Comparison of ENCODE assay signal across 25 cellular contexts in the genomic region with DNA sequence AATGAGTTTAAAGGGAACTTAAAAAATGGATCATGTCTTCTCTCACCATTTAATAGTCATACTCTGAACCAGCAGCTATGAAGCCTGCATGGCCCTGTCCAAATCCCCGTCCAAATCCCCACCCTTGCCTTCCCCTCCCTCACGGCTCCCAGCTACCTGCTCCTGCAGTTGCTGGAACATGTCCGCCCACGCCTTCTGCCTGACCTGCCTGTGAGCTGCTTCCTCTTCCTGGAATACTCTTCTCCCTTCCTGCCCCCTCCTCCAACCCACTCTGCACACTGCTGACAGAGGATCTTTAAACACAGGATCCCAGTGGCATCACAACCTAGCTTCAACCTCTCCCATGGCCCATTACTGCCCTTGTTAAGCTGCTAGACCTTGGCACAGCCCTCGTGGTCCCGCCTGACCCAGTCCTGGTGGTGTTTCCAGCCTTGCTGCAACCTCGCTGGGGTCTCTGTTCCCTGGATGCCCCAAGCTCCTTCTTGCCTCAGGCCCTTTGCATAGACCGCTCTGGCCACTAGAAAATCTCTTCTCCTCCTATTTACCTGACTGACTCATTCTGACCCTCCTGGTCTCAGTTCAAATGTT.
DNase-seq lines count a peak whose midpoint lies in the region; ATAC-seq and TF ChIP-seq lines count a peak whose summit lies in the region.
"Had no signal": no experiment of that assay in that cellular context is flagged by ENCODE, and none has a peak within 500 bp of the region (broad histone marks: within the 10 kb centered on the region; RNA-seq: fewer than 3 reads in every experiment).

No MANE protein-coding gene starts in this region.

- no peak overlapping the region for H3K4me3 ChIP-seq in WERI-Rb-1 (ENCODE audit: low read depth, low read length)
- H3K4me3 ChIP-seq: tibial artery had no signal

- no peaks in the 10 kb centered on the region for H3K4me1 ChIP-seq in foreskin keratinocyte
- H3K4me1 ChIP-seq: tibial artery had no signal

- H3K9me3 ChIP-seq in WERI-Rb-1 (ENCODE audit: severe bottlenecking): no peaks in the 10 kb centered on the region
- H3K9me3 ChIP-seq: tibial artery had no signal

- no peaks in the 10 kb centered on the region for H3K9me3 Mint-ChIP-seq in activated CD4-positive, alpha-beta T cell treated with anti-CD3 and anti-CD28 coated beads for 36 hours (ENCODE audit: low read depth)
- no peaks in the 10 kb centered on the region for H3K9me3 Mint-ChIP-seq in stimulated activated effector memory CD8-positive, alpha-beta T cell treated with anti-CD3 and anti-CD28 coated beads, Interleukin-12 subunit alpha, Interleukin-12 subunit beta, amount 100 ng/mL, for 72 hours
- H3K9me3 Mint-ChIP-seq: activated T-helper 1 cell treated with anti-CD3 and anti-CD28 coated beads, Interleukin-12 subunit alpha, Interleukin-12 subunit beta, Interleukin-2, Interleukin-4 antibody, amounts not matched to agents 30 ng/mL and 10 ng/mL and 1 ng/mL, durations not matched to agents 14 hours and 24 hours and 36 hours; CD4-positive, CD25-positive, alpha-beta regulatory T cell had no signal

- H3K27me3 Mint-ChIP-seq in activated CD4-positive, alpha-beta T cell treated with anti-CD3 and anti-CD28 coated beads for 36 hours: peaks cover 22% of the 10 kb centered on the region

- H3K36me3 Mint-ChIP-seq in activated CD4-positive, alpha-beta T cell treated with anti-CD3 and anti-CD28 coated beads for 36 hours (ENCODE audit: low read depth): no peaks in the 10 kb centered on the region
- no peaks in the 10 kb centered on the region for H3K36me3 Mint-ChIP-seq in stimulated activated effector memory CD8-positive, alpha-beta T cell treated with anti-CD3 and anti-CD28 coated beads, Interleukin-12 subunit alpha, Interleukin-12 subunit beta, amount 100 ng/mL, for 72 hours
- H3K36me3 Mint-ChIP-seq: CD4-positive, CD25-positive, alpha-beta regulatory T cell had no signal

- TF ChIP-seq CTCF in WERI-Rb-1 (IDR thresholded peaks at IDR 0.05; ENCODE audit: low read depth, low read length) (no peak), foreskin keratinocyte (conservative IDR thresholded peaks at IDR 0.05) (no peak)

- no peak for ATAC-seq in activated CD4-positive, alpha-beta T cell treated with anti-CD3 and anti-CD28 coated beads for 36 hours
- ATAC-seq in foreskin keratinocyte: peak; percentile 16
- ATAC-seq in stimulated activated effector memory CD8-positive, alpha-beta T cell treated with anti-CD3 and anti-CD28 coated beads, Interleukin-12 subunit alpha, Interleukin-12 subunit beta, amount 100 ng/mL, for 72 hours: no peak
- ATAC-seq: left lobe of liver, Panc1 had no signal

- no peak overlapping the region for H3K27ac Mint-ChIP-seq in activated CD4-positive, alpha-beta T cell treated with anti-CD3 and anti-CD28 coated beads for 36 hours
- H3K27ac Mint-ChIP-seq in stimulated activated effector memory CD8-positive, alpha-beta T cell treated with anti-CD3 and anti-CD28 coated beads, Interleukin-12 subunit alpha, Interleukin-12 subunit beta, amount 100 ng/mL, for 72 hours: no peak overlapping the region
- H3K27ac Mint-ChIP-seq: activated T-helper 1 cell treated with anti-CD3 and anti-CD28 coated beads, Interleukin-12 subunit alpha, Interleukin-12 subunit beta, Interleukin-2, Interleukin-4 antibody, amounts not matched to agents 30 ng/mL and 10 ng/mL and 1 ng/mL, durations not matched to agents 14 hours and 24 hours and 36 hours; CD4-positive, CD25-positive, alpha-beta regulatory T cell had no signal

- H3K4me1 Mint-ChIP-seq in activated CD4-positive, alpha-beta T cell treated with anti-CD3 and anti-CD28 coated beads for 36 hours: peaks cover 5% of the 10 kb centered on the region
- H3K4me1 Mint-ChIP-seq in stimulated activated effector memory CD8-positive, alpha-beta T cell treated with anti-CD3 and anti-CD28 coated beads, Interleukin-12 subunit alpha, Interleukin-12 subunit beta, amount 100 ng/mL, for 72 hours: no peaks in the 10 kb centered on the region

- CTCF ChIA-PET in activated CD4-positive, alpha-beta T cell treated with anti-CD3 and anti-CD28 coated beads for 36 hours (lab: Charles Lee): interaction anchor here (0.7 kb wide), 1 partner anchor 174 kb away, joined by 5 read pairs; no protein-coding TSS in a partner anchor

- intact Hi-C loops in activated CD4-positive, alpha-beta T cell treated with anti-CD3 and anti-CD28 coated beads for 36 hours (cut with DNase I, micrococcal nuclease): no loop called here

- POLR2A ChIA-PET in activated CD4-positive, alpha-beta T cell treated with anti-CD3 and anti-CD28 coated beads for 36 hours (lab: Charles Lee): no interaction called here

- no peak overlapping the region for H3K4me3 Mint-ChIP-seq in activated CD4-positive, alpha-beta T cell treated with anti-CD3 and anti-CD28 coated beads for 36 hours
- H3K4me3 Mint-ChIP-seq in stimulated activated effector memory CD8-positive, alpha-beta T cell treated with anti-CD3 and anti-CD28 coated beads, Interleukin-12 subunit alpha, Interleukin-12 subunit beta, amount 100 ng/mL, for 72 hours: no peak overlapping the region
- H3K4me3 Mint-ChIP-seq: activated T-helper 1 cell treated with anti-CD3 and anti-CD28 coated beads, Interleukin-12 subunit alpha, Interleukin-12 subunit beta, Interleukin-2, Interleukin-4 antibody, amounts not matched to agents 30 ng/mL and 10 ng/mL and 1 ng/mL, durations not matched to agents 14 hours and 24 hours and 36 hours; CD4-positive, CD25-positive, alpha-beta regulatory T cell had no signal

- peak overlapping the region; percentile 20; the same call in 1 of the 2 replicates for H3K27ac ChIP-seq in WERI-Rb-1
- H3K27ac ChIP-seq in foreskin keratinocyte: no peak overlapping the region
- H3K27ac ChIP-seq: brain microvascular endothelial cell, tibial artery had no signal

- H3K36me3 ChIP-seq in WERI-Rb-1: no peaks in the 10 kb centered on the region
- H3K36me3 ChIP-seq: brain microvascular endothelial cell, tibial artery had no signal

- H3K27me3 ChIP-seq in WERI-Rb-1 (ENCODE audit: insufficient read depth, low read depth, severe bottlenecking) (no peaks in the 10 kb centered on the region), foreskin keratinocyte (peaks cover 8% of the 10 kb centered on the region)
- H3K27me3 ChIP-seq: brain microvascular endothelial cell had no signal

- peak; percentile 12 for DNase-seq in activated CD4-positive, alpha-beta T cell treated with anti-CD3 and anti-CD28 coated beads for 36 hours
- no peak for DNase-seq in activated CD4-positive, alpha-beta T cell treated with anti-CD3 and anti-CD28 coated beads for 1 hour
- peak; percentile 34 for DNase-seq in WERI-Rb-1
- peak in 1 of 2 donors; percentile 26 for DNase-seq in foreskin keratinocyte
- peak; percentile 14 for DNase-seq in stimulated activated CD8-positive, alpha-beta memory T cell treated with anti-CD3 and anti-CD28 coated beads, Interleukin-4, amount 100 ng/mL, for 48 hours
- DNase-seq in pons (ENCODE audit: low spot score): no peak
- no peak for DNase-seq in stimulated activated effector memory CD8-positive, alpha-beta T cell treated with anti-CD3 and anti-CD28 coated beads, Interleukin-12 subunit alpha, Interleukin-12 subunit beta, amount 100 ng/mL, for 72 hours (ENCODE audit: low spot score in 2 of 2)
- no peak for DNase-seq in NCI-H1436 treated with DMSO at 0.1 percent for 48 hours (lab: John Stamatoyannopoulos, UW)
- DNase-seq: 8988T; activated CD4-positive, alpha-beta T cell treated with anti-CD3 and anti-CD28 coated beads, Interleukin-2, amount 50 U/mL, for 1 hour; activated naive CD4-positive, alpha-beta T cell treated with anti-CD3 and anti-CD28 coated beads, Interleukin-2, amount 50 U/mL, for 16 hours; amniotic stem cell; brain microvascular endothelial cell; CD4-positive, CD25-positive, alpha-beta regulatory T cell; foreskin fibroblast; H7; mesenchymal stem cell; NCI-H1092; NCI-H187; NCI-H526; SHP77; tibial artery had no signal

Comparison
In these comparisons a context has a peak if more than half of its experiments do, and no peak if none do; other contexts are left out.
1. DNase-seq: peak in activated CD4-positive, alpha-beta T cell treated with anti-CD3 and anti-CD28 coated beads for 36 hours (single experiment), WERI-Rb-1 (single experiment) and stimulated activated CD8-positive, alpha-beta memory T cell treated with anti-CD3 and anti-CD28 coated beads, Interleukin-4, amount 100 ng/mL, for 48 hours (single experiment); none in activated CD4-positive, alpha-beta T cell treated with anti-CD3 and anti-CD28 coated beads for 1 hour (single experiment), pons (single experiment), stimulated activated effector memory CD8-positive, alpha-beta T cell treated with anti-CD3 and anti-CD28 coated beads, Interleukin-12 subunit alpha, Interleukin-12 subunit beta, amount 100 ng/mL, for 72 hours (0 of 2) and NCI-H1436 treated with DMSO at 0.1 percent for 48 hours (single experiment).